Comparison of ENCODE assay signal across 8 cellular contexts in the genomic region with DNA sequence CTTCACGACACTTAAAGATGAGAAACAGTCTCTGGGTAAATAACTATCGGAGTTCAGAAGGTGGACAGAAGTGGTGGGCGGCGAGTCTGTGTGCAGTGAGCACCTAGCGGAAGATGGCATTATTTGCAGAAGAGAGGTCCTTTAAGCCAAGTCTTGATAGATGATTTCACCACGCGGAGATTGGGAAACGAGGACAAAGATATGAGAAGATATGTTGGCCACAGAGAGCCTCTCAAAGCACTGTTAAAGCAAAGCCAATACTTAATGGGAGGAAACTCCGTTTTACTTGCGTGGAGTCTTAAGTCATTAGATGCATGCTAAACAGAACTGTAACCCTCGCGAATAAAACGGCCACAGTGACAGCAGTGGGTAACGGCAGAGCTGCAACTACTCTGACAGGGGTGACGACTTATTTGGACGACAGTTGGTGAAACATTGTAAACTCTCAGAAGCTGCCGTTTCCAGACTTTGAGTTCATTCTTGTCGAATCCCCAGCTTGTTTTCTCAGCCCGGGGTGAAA.
DNase-seq lines count a peak whose midpoint lies in the region; ATAC-seq, FAIRE-seq and TF ChIP-seq lines count a peak whose summit lies in the region.

No MANE protein-coding gene starts in this region.

- peaks cover 27% of the 10 kb centered on the region for H3K4me1 ChIP-seq in adipocyte (ENCODE audit: control insufficient read depth, insufficient read depth, low read length)
- no peaks in the 10 kb centered on the region for H3K4me1 ChIP-seq in iPS-15b (ENCODE audit: control insufficient read depth, insufficient read depth, low read length)

- H3K9ac ChIP-seq in adipocyte (ENCODE audit: low read length): peak overlapping the region; percentile 92
- peak overlapping the region; percentile 50 for H3K9ac ChIP-seq in iPS-15b (ENCODE audit: low read depth, low read length)

- TF ChIP-seq CTCF in AG04449 (IDR thresholded peaks at IDR 0.05; ENCODE audit: insufficient read depth, low read length, missing control alignments): no peak

- POLR2A ChIA-PET in AG04449 (lab: Yijun Ruan, JAX): interaction anchor here (0.7 to 0.9 kb wide), 2 partner anchors 16 to 71 kb away, joined by 3 read pairs; no protein-coding TSS in a partner anchor

- H3K36me3 ChIP-seq in adipocyte (ENCODE audit: control insufficient read depth, insufficient read depth, low read length, severe bottlenecking) (no peaks in the 10 kb centered on the region), iPS-15b (ENCODE audit: control insufficient read depth, insufficient read depth, low read length) (no peaks in the 10 kb centered on the region)

- CTCF ChIA-PET in AG04449 (lab: Yijun Ruan, JAX): interaction anchor here (0.7 kb wide), 1 partner anchor 13 kb away, joined by 3 read pairs; no protein-coding TSS in a partner anchor

- FAIRE-seq in HTR-8/SVneo (lab: Jason Lieb, UNC): no peak

- H3K9me3 ChIP-seq in adipocyte (ENCODE audit: control insufficient read depth, low read length) (no peaks in the 10 kb centered on the region), iPS-15b (ENCODE audit: control insufficient read depth, insufficient read depth, low read length) (no peaks in the 10 kb centered on the region)

- DNase-seq in AG04449 (ENCODE audit: low read depth, low spot score): peak; percentile 12
- peak; percentile 37 for DNase-seq in HTR-8/SVneo (ENCODE audit: insufficient read length, low spot score)
- DNase-seq in SIG-M5 (lab: John Stamatoyannopoulos, UW): peak; percentile 65
- no peak for DNase-seq in adipocyte (ENCODE audit: low read depth)
- peak; percentile 65 for DNase-seq in stimulated activated CD4-positive, alpha-beta T cell treated with anti-CD3 and anti-CD28 coated beads, Interleukin-15, amount 100 ng/mL, for 24 hours
- DNase-seq in NCI-H226: no peak

- H3K4me3 ChIP-seq in AG04449 (ENCODE audit: low read depth, low read length) (peak overlapping the region; percentile 95), adipocyte (ENCODE audit: low read length) (peak overlapping the region; percentile 95), iPS-15b (ENCODE audit: low read depth, low read length) (peak overlapping the region; percentile 82)

- ATAC-seq in GM19023 (IDR thresholded peaks at IDR 0.05; ENCODE audit: unreplicated experiment): peak; percentile 17

- H3K27me3 ChIP-seq in adipocyte (replicated peaks; ENCODE audit: control insufficient read depth, insufficient read depth, low read length) (no peaks in the 10 kb centered on the region), iPS-15b (ENCODE audit: control insufficient read depth, insufficient read depth, low read length) (no peaks in the 10 kb centered on the region)

Comparison
In these comparisons a context has a peak if more than half of its experiments do, and no peak if none do; other contexts are left out.
1. DNase-seq: peak in AG04449 (single experiment), HTR-8/SVneo (single experiment), SIG-M5 (single experiment) and stimulated activated CD4-positive, alpha-beta T cell treated with anti-CD3 and anti-CD28 coated beads, Interleukin-15, amount 100 ng/mL, for 24 hours (single experiment); none in adipocyte (single experiment) and NCI-H226 (single experiment).
2. Peak in every context shown above with its lines, with median percentiles within 50 percentile points of each other: H3K4me3 ChIP-seq.